In genomic region chr5:52989781-52990530, GRCh38 we compare ENCODE assay signal across 1 cellular context.
A peak's percentile ranks its signal among the peaks of the same experiment; 100 is the strongest.
TF ChIP-seq lines count a peak whose summit lies in the region.

No MANE protein-coding gene starts in this region.

TF ChIP-seq in HepG2, 621 proteins besides CTCF, POLR2A, EP300 and RAD21 (continued from another document and continues in another):
- TF ChIP-seq STAG1 (CRISPR knock-in tag; IDR thresholded peaks at IDR 0.05) (peak; percentile 52), SCMH1 (CRISPR knock-in tag; IDR thresholded peaks at IDR 0.05; ENCODE audit: borderline replicate concordance) (no peak), ZFP82 (CRISPR knock-in tag; IDR thresholded peaks at IDR 0.05; ENCODE audit: borderline replicate concordance) (0 out of 2 replicates have a peak, but pooled peaks have one; percentile 72), MTF2 (CRISPR knock-in tag; IDR thresholded peaks at IDR 0.05; ENCODE audit: borderline replicate concordance) (peak; percentile 91; the same call in 1 of the 2 replicates), RFX5 (IDR thresholded peaks at IDR 0.05; ENCODE audit: low read depth, low read length) (no peak), HMGXB4 (CRISPR knock-in tag; IDR thresholded peaks at IDR 0.05; ENCODE audit: borderline replicate concordance in 1 of 2, low read depth in 1 of 2) (peak in 1 of 2 experiments; percentile 75; a peak in 2 of 4 replicates), MLLT10 (CRISPR knock-in tag; IDR thresholded peaks at IDR 0.05) (no peak), TBX2 (CRISPR knock-in tag; IDR thresholded peaks at IDR 0.05; ENCODE audit: borderline replicate concordance) (no peak), ETV5 (CRISPR knock-in tag; IDR thresholded peaks at IDR 0.05; ENCODE audit: borderline replicate concordance) (no peak), HOXA3 (CRISPR knock-in tag; IDR thresholded peaks at IDR 0.05) (no peak), HBP1 (CRISPR knock-in tag; IDR thresholded peaks at IDR 0.05; ENCODE audit: low read depth) (peak; percentile 21; the same call in 1 of the 2 replicates), ZNF383 (CRISPR knock-in tag; IDR thresholded peaks at IDR 0.05; ENCODE audit: borderline replicate concordance) (no peak), KLF12 (CRISPR knock-in tag; IDR thresholded peaks at IDR 0.05; ENCODE audit: borderline replicate concordance) (no peak), ZNF317 (CRISPR knock-in tag; IDR thresholded peaks at IDR 0.05) (no peak), NR2C2 (CRISPR knock-in tag; IDR thresholded peaks at IDR 0.05; ENCODE audit: borderline replicate concordance) (peak; percentile 9; the same call in 1 of the 2 replicates), ZNF263 (CRISPR knock-in tag; IDR thresholded peaks at IDR 0.05) (0 out of 2 replicates have a peak, but pooled peaks have one; percentile 8), HMG20A (CRISPR knock-in tag; IDR thresholded peaks at IDR 0.05; ENCODE audit: borderline replicate concordance) (no peak), ZNF614 (CRISPR knock-in tag; IDR thresholded peaks at IDR 0.05; ENCODE audit: borderline replicate concordance) (no peak), ZNF816 (CRISPR knock-in tag; IDR thresholded peaks at IDR 0.05; ENCODE audit: borderline replicate concordance) (peak; percentile 95), KMT2A (CRISPR knock-in tag; IDR thresholded peaks at IDR 0.05) (no peak), NRL (CRISPR knock-in tag; IDR thresholded peaks at IDR 0.05; ENCODE audit: borderline replicate concordance) (no peak), THAP8 (CRISPR knock-in tag; IDR thresholded peaks at IDR 0.05; ENCODE audit: borderline replicate concordance) (no peak), ZNF329 (CRISPR knock-in tag; IDR thresholded peaks at IDR 0.05; ENCODE audit: low read depth) (peak; percentile 99), KLF11 (CRISPR knock-in tag; IDR thresholded peaks at IDR 0.05) (no peak), MEF2D (CRISPR knock-in tag; IDR thresholded peaks at IDR 0.05) (peak; percentile 41; the same call in 1 of the 2 replicates), ZFY (CRISPR knock-in tag; IDR thresholded peaks at IDR 0.05) (peak; percentile 8; the same call in 1 of the 2 replicates), ERF (CRISPR knock-in tag; IDR thresholded peaks at IDR 0.05) (no peak), ZBTB39 (CRISPR knock-in tag; IDR thresholded peaks at IDR 0.05) (0 out of 2 replicates have a peak, but pooled peaks have one; percentile 53), ZNF674 (CRISPR knock-in tag; IDR thresholded peaks at IDR 0.05; ENCODE audit: low read depth) (no peak), PAX8 (CRISPR knock-in tag; IDR thresholded peaks at IDR 0.05; ENCODE audit: borderline replicate concordance) (0 out of 2 replicates have a peak, but pooled peaks have one; percentile 83), SATB2 (CRISPR knock-in tag; IDR thresholded peaks at IDR 0.05) (peak; percentile 45; the same call in 1 of the 2 replicates), ARID2 (CRISPR knock-in tag; IDR thresholded peaks at IDR 0.05; ENCODE audit: borderline replicate concordance) (0 out of 2 replicates have a peak, but pooled peaks have one; percentile 75), HMGA1 (CRISPR knock-in tag; conservative IDR thresholded peaks at IDR 0.05) (no peak), YY1 (IDR thresholded peaks at IDR 0.05; ENCODE audit: insufficient read depth, insufficient replicate concordance, low read depth, low read length) (peak; percentile 71), GTF3A (CRISPR knock-in tag; conservative IDR thresholded peaks at IDR 0.05) (0 out of 2 replicates have a peak, but pooled peaks have one; percentile 31), DNMT3B (CRISPR knock-in tag; conservative IDR thresholded peaks at IDR 0.05) (no peak; the same call in 1 of the 2 replicates), KLF9 (CRISPR knock-in tag; IDR thresholded peaks at IDR 0.05; ENCODE audit: low read depth) (0 out of 2 replicates have a peak, but pooled peaks have one; percentile 45), PTBP1 (IDR thresholded peaks at IDR 0.05; ENCODE audit: low read depth, low read length, poor library complexity, severe bottlenecking) (no peak), ZFP91 (CRISPR knock-in tag; IDR thresholded peaks at IDR 0.05; ENCODE audit: borderline replicate concordance) (peak; percentile 52; the same call in 1 of the 2 replicates), NONO (IDR thresholded peaks at IDR 0.05) (no peak), NONO (CRISPR knock-in tag; conservative IDR thresholded peaks at IDR 0.05) (peak; percentile 61; the same call in 1 of the 2 replicates), POLR2G (IDR thresholded peaks at IDR 0.05; ENCODE audit: low read depth, low read length) (peak; percentile 48; the same call in 1 of the 2 replicates), FLYWCH1 (CRISPR knock-in tag; IDR thresholded peaks at IDR 0.05) (no peak), ZNF230 (CRISPR knock-in tag; IDR thresholded peaks at IDR 0.05) (no peak), ZNF687 (CRISPR knock-in tag; IDR thresholded peaks at IDR 0.05) (0 out of 2 replicates have a peak, but pooled peaks have one; percentile 5), ZNF678 (CRISPR knock-in tag; IDR thresholded peaks at IDR 0.05) (peak; percentile 34; the same call in 1 of the 2 replicates)
- TF ChIP-seq, protein P1, sequence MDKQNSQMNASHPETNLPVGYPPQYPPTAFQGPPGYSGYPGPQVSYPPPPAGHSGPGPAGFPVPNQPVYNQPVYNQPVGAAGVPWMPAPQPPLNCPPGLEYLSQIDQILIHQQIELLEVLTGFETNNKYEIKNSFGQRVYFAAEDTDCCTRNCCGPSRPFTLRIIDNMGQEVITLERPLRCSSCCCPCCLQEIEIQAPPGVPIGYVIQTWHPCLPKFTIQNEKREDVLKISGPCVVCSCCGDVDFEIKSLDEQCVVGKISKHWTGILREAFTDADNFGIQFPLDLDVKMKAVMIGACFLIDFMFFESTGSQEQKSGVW (CRISPR knock-in tag; IDR thresholded peaks at IDR 0.05; ENCODE audit: borderline replicate concordance), result no peak
- TF ChIP-seq, protein P2, sequence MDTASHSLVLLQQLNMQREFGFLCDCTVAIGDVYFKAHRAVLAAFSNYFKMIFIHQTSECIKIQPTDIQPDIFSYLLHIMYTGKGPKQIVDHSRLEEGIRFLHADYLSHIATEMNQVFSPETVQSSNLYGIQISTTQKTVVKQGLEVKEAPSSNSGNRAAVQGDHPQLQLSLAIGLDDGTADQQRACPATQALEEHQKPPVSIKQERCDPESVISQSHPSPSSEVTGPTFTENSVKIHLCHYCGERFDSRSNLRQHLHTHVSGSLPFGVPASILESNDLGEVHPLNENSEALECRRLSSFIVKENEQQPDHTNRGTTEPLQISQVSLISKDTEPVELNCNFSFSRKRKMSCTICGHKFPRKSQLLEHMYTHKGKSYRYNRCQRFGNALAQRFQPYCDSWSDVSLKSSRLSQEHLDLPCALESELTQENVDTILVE (CRISPR knock-in tag; IDR thresholded peaks at IDR 0.05), result no peak
- TF ChIP-seq, protein P3, sequence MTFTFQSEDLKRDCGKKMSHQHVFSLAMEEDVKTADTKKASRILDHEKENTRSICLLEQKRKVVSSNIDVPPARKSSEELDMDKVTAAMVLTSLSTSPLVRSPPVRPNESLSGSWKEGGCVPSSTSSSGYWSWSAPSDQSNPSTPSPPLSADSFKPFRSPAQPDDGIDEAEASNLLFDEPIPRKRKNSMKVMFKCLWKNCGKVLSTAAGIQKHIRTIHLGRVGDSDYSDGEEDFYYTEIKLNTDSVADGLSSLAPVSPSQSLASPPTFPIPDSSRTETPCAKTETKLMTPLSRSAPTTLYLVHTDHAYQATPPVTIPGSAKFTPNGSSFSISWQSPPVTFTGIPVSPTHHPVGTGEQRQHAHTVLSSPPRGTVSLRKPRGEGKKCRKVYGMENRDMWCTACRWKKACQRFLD (CRISPR knock-in tag; IDR thresholded peaks at IDR 0.05; ENCODE audit: borderline replicate concordance), result 0 out of 2 replicates have a peak, but pooled peaks have one; percentile 29
- TF ChIP-seq, protein P4, sequence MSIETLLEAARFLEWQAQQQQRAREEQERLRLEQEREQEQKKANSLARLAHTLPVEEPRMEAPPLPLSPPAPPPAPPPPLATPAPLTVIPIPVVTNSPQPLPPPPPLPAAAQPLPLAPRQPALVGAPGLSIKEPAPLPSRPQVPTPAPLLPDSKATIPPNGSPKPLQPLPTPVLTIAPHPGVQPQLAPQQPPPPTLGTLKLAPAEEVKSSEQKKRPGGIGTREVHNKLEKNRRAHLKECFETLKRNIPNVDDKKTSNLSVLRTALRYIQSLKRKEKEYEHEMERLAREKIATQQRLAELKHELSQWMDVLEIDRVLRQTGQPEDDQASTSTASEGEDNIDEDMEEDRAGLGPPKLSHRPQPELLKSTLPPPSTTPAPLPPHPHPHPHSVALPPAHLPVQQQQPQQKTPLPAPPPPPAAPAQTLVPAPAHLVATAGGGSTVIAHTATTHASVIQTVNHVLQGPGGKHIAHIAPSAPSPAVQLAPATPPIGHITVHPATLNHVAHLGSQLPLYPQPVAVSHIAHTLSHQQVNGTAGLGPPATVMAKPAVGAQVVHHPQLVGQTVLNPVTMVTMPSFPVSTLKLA (IDR thresholded peaks at IDR 0.05), result 0 out of 2 replicates have a peak, but pooled peaks have one; percentile 2
